In the genomic region with DNA sequence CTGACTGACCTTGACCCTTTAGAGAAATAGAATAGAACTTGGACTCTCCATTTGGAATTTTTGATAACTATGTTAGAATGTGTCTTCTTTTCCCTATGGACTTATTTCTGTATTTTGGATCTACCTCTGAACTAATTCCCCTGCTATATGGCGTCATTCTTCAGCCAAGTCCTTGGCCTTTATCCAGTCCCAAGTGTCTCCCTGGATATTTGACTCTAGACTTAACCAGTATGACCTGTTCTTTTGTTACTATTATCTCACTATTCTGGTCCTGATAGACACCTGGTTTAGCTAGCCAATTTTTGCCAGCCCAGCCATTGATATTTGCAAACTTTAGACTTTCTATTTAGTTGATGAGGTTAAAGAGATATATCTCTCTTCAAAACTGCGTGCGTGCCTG, we compare ENCODE assay signal across 21 cellular contexts.
"Had no signal": no experiment of that assay in that cellular context is flagged by ENCODE, and none has a peak within 500 bp of the region (broad histone marks: within the 10 kb centered on the region; RNA-seq: fewer than 3 reads in every experiment).

No MANE protein-coding gene starts in this region.

- DNase-seq: effector memory CD8-positive, alpha-beta T cell; esophagus squamous epithelium; foreskin melanocyte; head of caudate nucleus; hypothalamus; islet precursor cell; left lung; mammary epithelial cell; natural killer cell; occipital lobe; pancreas; right lobe of liver; stimulated activated CD4-positive, alpha-beta T cell treated with anti-CD3 and anti-CD28 coated beads, Interleukin-2, amount 100 ng/mL, for 24 hours; stimulated activated CD4-positive, alpha-beta T cell treated with anti-CD3 and anti-CD28 coated beads, Interleukin-4, amount 100 ng/mL, for 4 hours; stimulated activated naive B cell treated with anti-CD40 and anti-IgM and Interleukin-4, amounts not matched to agents 10 μg/mL and 1 μg/mL and 100 μg/mL, for 72 hours; stimulated activated naive CD8-positive, alpha-beta T cell treated with anti-CD3 and anti-CD28 coated beads, Interleukin-15, amount 100 ng/mL, for 72 hours; testis had no signal

- H3K36me3 ChIP-seq: esophagus squamous epithelium, left lung, pancreas, right lobe of liver, tibial nerve had no signal

- H3K27me3 ChIP-seq: left lung, pancreas, right lobe of liver, testis, tibial nerve had no signal

- H3K27ac ChIP-seq: epithelial cell of prostate, left lung, pancreas, right lobe of liver, testis, tibial nerve had no signal

- H3K9me3 Mint-ChIP-seq: dendritic cell treated with granulocyte-macrophage colony-stimulating factor and Interleukin-4, amounts not matched to agents 40 ng/mL and 50 ng/mL, for 4 days; stimulated activated naive B cell treated with anti-CD40 and anti-IgM and Interleukin-4, amounts not matched to agents 10 μg/mL and 1 μg/mL and 100 μg/mL, for 72 hours; stimulated activated naive CD8-positive, alpha-beta T cell treated with anti-CD3 and anti-CD28 coated beads, Interleukin-15, amount 100 ng/mL, for 72 hours had no signal

- H3K9me3 ChIP-seq: esophagus squamous epithelium, left lung, pancreas, right lobe of liver, testis, tibial nerve had no signal

- H3K4me1 Mint-ChIP-seq: natural killer cell; stimulated activated naive B cell treated with anti-CD40 and anti-IgM and Interleukin-4, amounts not matched to agents 10 μg/mL and 1 μg/mL and 100 μg/mL, for 72 hours; stimulated activated naive CD8-positive, alpha-beta T cell treated with anti-CD3 and anti-CD28 coated beads, Interleukin-15, amount 100 ng/mL, for 72 hours had no signal

- H3K27ac Mint-ChIP-seq: dendritic cell treated with granulocyte-macrophage colony-stimulating factor and Interleukin-4, amounts not matched to agents 40 ng/mL and 50 ng/mL, for 4 days; effector memory CD8-positive, alpha-beta T cell; natural killer cell; progenitor cell of endocrine pancreas; stimulated activated naive B cell treated with anti-CD40 and anti-IgM and Interleukin-4, amounts not matched to agents 10 μg/mL and 1 μg/mL and 100 μg/mL, for 72 hours; stimulated activated naive CD8-positive, alpha-beta T cell treated with anti-CD3 and anti-CD28 coated beads, Interleukin-15, amount 100 ng/mL, for 72 hours had no signal

- H3K36me3 Mint-ChIP-seq: natural killer cell; stimulated activated naive B cell treated with anti-CD40 and anti-IgM and Interleukin-4, amounts not matched to agents 10 μg/mL and 1 μg/mL and 100 μg/mL, for 72 hours had no signal

- H3K4me3 Mint-ChIP-seq: dendritic cell treated with granulocyte-macrophage colony-stimulating factor and Interleukin-4, amounts not matched to agents 40 ng/mL and 50 ng/mL, for 4 days; effector memory CD8-positive, alpha-beta T cell; natural killer cell; stimulated activated naive B cell treated with anti-CD40 and anti-IgM and Interleukin-4, amounts not matched to agents 10 μg/mL and 1 μg/mL and 100 μg/mL, for 72 hours; stimulated activated naive CD8-positive, alpha-beta T cell treated with anti-CD3 and anti-CD28 coated beads, Interleukin-15, amount 100 ng/mL, for 72 hours had no signal

- H3K4me1 ChIP-seq: left lung, pancreas, right lobe of liver had no signal

- ATAC-seq: effector memory CD8-positive, alpha-beta T cell; left lung; natural killer cell; pancreas; right lobe of liver; stimulated activated naive B cell treated with anti-CD40 and anti-IgM and Interleukin-4, amounts not matched to agents 10 μg/mL and 1 μg/mL and 100 μg/mL, for 72 hours; stimulated activated naive CD8-positive, alpha-beta T cell treated with anti-CD3 and anti-CD28 coated beads, Interleukin-15, amount 100 ng/mL, for 72 hours had no signal

- H3K4me3 ChIP-seq: esophagus squamous epithelium, left lung, pancreas, right lobe of liver, testis, tibial nerve had no signal
